Comparison of ENCODE assay signal across 16 cellular contexts in genomic region chr6:36730424-36731380, GRCh38. TPM values are rescaled to one million over a fixed set of nuclear protein-coding genes. Genes with fewer than 3 reads are reported as not detected.
DNase-seq lines count a peak whose midpoint lies in the region; ATAC-seq, FAIRE-seq and TF ChIP-seq lines count a peak whose summit lies in the region.
"Had no signal": no experiment of that assay in that cellular context is flagged by ENCODE, and none has a peak within 500 bp of the region (broad histone marks: within the 10 kb centered on the region; RNA-seq: fewer than 3 reads in every experiment).

No MANE protein-coding gene starts in this region.

- WGBS in K562 (ENCODE audit: insufficient coverage, low coverage, missing lambda C conversion rate), result 5% methylated on average over 15 of the region's 15 CpGs
- WGBS in sigmoid colon, 2 donors, result 91 to 92% methylated on average over 15 of the region's 15 CpGs

- intact Hi-C loops in K562 (cut with micrococcal nuclease) (no loop called here), kidney (cut with DNase I) (no loop called here), sigmoid colon (cut with DNase I) (no loop called here)

- H3K36me3 ChIP-seq in HEK293 (ENCODE audit: control insufficient read depth in 2 of 2, insufficient read depth in 1 of 2, low read length in 2 of 2) (no peaks in the 10 kb centered on the region), K562 (ENCODE audit: control insufficient read depth, insufficient read depth, low read length) (no peaks in the 10 kb centered on the region), kidney (ENCODE audit: control insufficient read depth in 1 of 2, insufficient read depth in 2 of 2, low read length in 2 of 2) (no peaks in the 10 kb centered on the region), sigmoid colon (no peaks in the 10 kb centered on the region)
- H3K36me3 ChIP-seq: SJSA1 had no signal

- TF ChIP-seq EP300 in K562 (IDR thresholded peaks at IDR 0.05; ENCODE audit: low read length), result no peak
- TF ChIP-seq EP300 in sigmoid colon (IDR thresholded peaks at IDR 0.05), result no peak

- no peaks in the 10 kb centered on the region for H3K79me2 ChIP-seq in K562 (ENCODE audit: control insufficient read depth, insufficient read depth, low read length)

- CTCF ChIA-PET in HEK293 (lab: Yijun Ruan, JAX), result interaction anchor here (0.5 to 4.5 kb wide), 9 partner anchors 28 to 634 kb away, joined by 3 to 25 read pairs (median 3); no protein-coding TSS in a partner anchor
- CTCF ChIA-PET in K562 (lab: Yijun Ruan, JAX; ENCODE audit: low intra/inter-chr PET ratio), result no interaction called here

- ATAC-seq in K562 (no peak), HG02970 (IDR thresholded peaks at IDR 0.05; ENCODE audit: low FRiP score, unreplicated experiment) (no peak)

- POLR2A ChIA-PET in HEK293 (lab: Yijun Ruan, JAX), result no interaction called here
- POLR2A ChIA-PET in K562 (lab: Yijun Ruan, JAX), result interaction anchor here (1.0 kb wide), 1 partner anchor 144 kb away, joined by 3 read pairs; the partner anchor contains the start of gene PPIL1

- no peak for FAIRE-seq in K562 (lab: Jason Lieb, UNC)
- no peak for FAIRE-seq in kidney (lab: Jason Lieb, UNC)

- TF ChIP-seq CTCF in HEK293 (tag by site-specific recombination; IDR thresholded peaks at IDR 0.05) (no peak), K562 (IDR thresholded peaks at IDR 0.05 in 2 of 3, conservative IDR thresholded peaks at IDR 0.05 in 1 of 3; ENCODE audit: insufficient read depth in 2 of 3, low read depth in 1 of 3, low read length in 3 of 3) (no peak), kidney (IDR thresholded peaks at IDR 0.05; ENCODE audit: borderline replicate concordance, extremely low read depth, insufficient read depth) (no peak), sigmoid colon (IDR thresholded peaks at IDR 0.05) (no peak)

- no peak overlapping the region for H3K4me3 ChIP-seq in HEK293 (ENCODE audit: low read depth, low read length)
- H3K4me3 ChIP-seq in K562, result no peak overlapping the region
- H3K4me3 ChIP-seq in kidney (ENCODE audit: low read length in 2 of 2), result no peak overlapping the region
- H3K4me3 ChIP-seq in sigmoid colon, result no peak overlapping the region
- H3K4me3 ChIP-seq: PC-9, SJSA1 had no signal

- H3K9me1 ChIP-seq in K562 (ENCODE audit: control insufficient read depth, insufficient read depth, low read length), result no peaks in the 10 kb centered on the region

- peaks cover 55 to 71% of the 10 kb centered on the region in 2 experiments for H3K27me3 ChIP-seq in K562 (ENCODE audit: control insufficient read depth in 2 of 2, insufficient read depth in 2 of 2, low read length in 2 of 2)
- no peaks in the 10 kb centered on the region for H3K27me3 ChIP-seq in sigmoid colon
- H3K27me3 ChIP-seq: SJSA1 had no signal

- H3K9me3 ChIP-seq in HEK293 (ENCODE audit: control insufficient read depth, insufficient read depth, low read depth, low read length), result no peaks in the 10 kb centered on the region
- no peaks in the 10 kb centered on the region for H3K9me3 ChIP-seq in K562 (replicated peaks; ENCODE audit: control insufficient read depth, insufficient read depth, low read depth, low read length)
- H3K9me3 ChIP-seq in kidney (ENCODE audit: control insufficient read depth in 1 of 2, low read length in 2 of 2), result no peaks in the 10 kb centered on the region
- H3K9me3 ChIP-seq in sigmoid colon, result no peaks in the 10 kb centered on the region
- H3K9me3 ChIP-seq: SJSA1 had no signal

- peaks cover 8% of the 10 kb centered on the region; the same call in 1 of the 2 replicates for H4K20me1 ChIP-seq in K562 (replicated peaks; ENCODE audit: control insufficient read depth, insufficient read depth, low read length)

- H3K4me1 ChIP-seq in HEK293 (ENCODE audit: control insufficient read depth, insufficient read depth, low read length) (no peaks in the 10 kb centered on the region), K562 (replicated peaks in 1 of 2; ENCODE audit: control insufficient read depth in 2 of 2, insufficient read depth in 2 of 2, low read length in 2 of 2) (peaks cover 0 to 3% of the 10 kb centered on the region in 2 experiments; a peak in 3 of 5 replicates), kidney (ENCODE audit: control insufficient read depth in 1 of 2, insufficient read depth in 1 of 2, low read depth in 1 of 2, low read length in 2 of 2) (no peaks in the 10 kb centered on the region), sigmoid colon (peaks cover 0 to 16% (median 14%) of the 10 kb centered on the region in 4 donors)

- H3K9ac ChIP-seq in K562 (ENCODE audit: insufficient read depth in 1 of 2, low read depth in 2 of 2, low read length in 2 of 2) (no peak overlapping the region), kidney (ENCODE audit: low read length in 2 of 2) (no peak overlapping the region)

- no peak overlapping the region for H2AFZ ChIP-seq in K562 (ENCODE audit: low read depth, low read length)
- H2AFZ ChIP-seq: PC-9 had no signal

- TF ChIP-seq POLR2A in K562 (conservative IDR thresholded peaks at IDR 0.05) (no peak), sigmoid colon (IDR thresholded peaks at IDR 0.05) (no peak)

- BruUV-seq in K562 (replicated peaks; lab: Mats Ljungman, UMichigan), result no TSS peak

- in situ Hi-C loops in K562 (cut with MboI), result no loop called here

- no peak overlapping the region for H3K4me2 ChIP-seq in K562 (ENCODE audit: insufficient read depth, low read length)
- H3K4me2 ChIP-seq: PC-9 had no signal

- H3K27ac ChIP-seq in HEK293 (ENCODE audit: extremely low read depth, low read depth, low read length), result no peak overlapping the region
- no peak overlapping the region for H3K27ac ChIP-seq in K562 (ENCODE audit: extremely low read depth, low read depth, low read length)
- H3K27ac ChIP-seq in kidney (ENCODE audit: low read depth in 2 of 2, low read length in 2 of 2), result no peak overlapping the region
- H3K27ac ChIP-seq in sigmoid colon, result no peak overlapping the region
- H3K27ac ChIP-seq: PC-9, SJSA1 had no signal

- DNase-seq in K562 (ENCODE audit: extremely low read depth in 1 of 4, low spot score in 3 of 4) (no peak), kidney (peak; percentile 29), sigmoid colon (peak; percentile 40), NAMALWA (ENCODE audit: low spot score) (no peak), NCI-H526 (lab: John Stamatoyannopoulos, UW) (no peak)
- DNase-seq: COR-L47, EL, H9, NCI-H1436, NCI-H2029, NCI-H2171, NCI-H446 treated with DMSO at 0.1 percent for 48 hours, PC-9 had no signal

- TF ChIP-seq RAD21 in K562 (CRISPR knock-in tag; conservative IDR thresholded peaks at IDR 0.05 in 1 of 2, IDR thresholded peaks at IDR 0.05 in 1 of 2), result no peak

RNA-seq across cellular contexts. Expression of gene RAB44, which starts 33.1 kb away (rescaled TPM):
- total RNA-seq in K562 (2011; cell fraction: chromatin; rRNA removed; ENCODE audit: low replicate concordance), result not detected in 2 replicates
- total RNA-seq in K562 (2011; cell fraction: nucleolus; rRNA removed), result 0.17 TPM in 1 of 2 replicates, not detected in the other
- total RNA-seq in K562 (2011; cell fraction: nucleoplasm; rRNA removed), result not detected in 2 replicates
- not detected in 2 replicates for total RNA-seq in K562 (2014; rRNA removed)
- not detected in 2 replicates for total RNA-seq in K562 (2014; rRNA removed; fragmentation: Illumina TruSeq; extraction: Trizol)
- total RNA-seq in K562 (2015; rRNA removed; fragmentation: Illumina TruSeq; extraction: Trizol), result not detected in 2 replicates
- not detected in 2 replicates for total RNA-seq in K562 (2021)
- polyA plus RNA-seq in K562 (2011; rRNA removed), result not detected in 2 replicates
- polyA plus RNA-seq in K562 (2011; cell fraction: cytosol; rRNA removed), result not detected in 2 replicates
- polyA plus RNA-seq in K562 (2011; cell fraction: nucleus; rRNA removed), result not detected in 2 replicates
- polyA plus RNA-seq in K562 (2012), result 0.10 TPM in 1 of 2 replicates, not detected in the other
- polyA plus RNA-seq in K562 (2014; fragmentation: Illumina TruSeq; extraction: Trizol), result not detected in 2 replicates
- not detected for polyA plus RNA-seq in K562 (2014; fragmentation: Nextera tagmentation; extraction: Ambion mirVana)
- not detected in 2 replicates for polyA plus RNA-seq in K562 (2014; rRNA removed)
- not detected in 2 replicates for polyA minus RNA-seq in K562 (2011; rRNA and poly(A)+ RNA removed)
- polyA minus RNA-seq in K562 (2011; cell fraction: cytosol; rRNA and poly(A)+ RNA removed), result not detected in 2 replicates
- not detected in 2 replicates for polyA minus RNA-seq in K562 (2011; cell fraction: nucleus; rRNA and poly(A)+ RNA removed)
- 1.5 TPM for total RNA-seq in kidney
- not detected for polyA plus RNA-seq in kidney (ENCODE audit: insufficient read depth, low read depth, low replicate concordance)
- total RNA-seq in sigmoid colon, result under 1 TPM in 1 of 4 donors, not detected in 3; 0.71 TPM
- polyA plus RNA-seq in sigmoid colon, result under 1 TPM; under 0.01 to 0.23 (median 0.10) TPM
- total RNA-seq: H9, PC-9, SJSA1 had no signal

RNA-seq across cellular contexts. Expression of gene CDKN1A, which starts 52.2 kb away (rescaled TPM):
- total RNA-seq in K562 (2011; cell fraction: chromatin; rRNA removed; ENCODE audit: low replicate concordance), result 2.3 and 8.5 TPM in 2 replicates
- 6.4 and 8.2 TPM in 2 replicates for total RNA-seq in K562 (2011; cell fraction: nucleolus; rRNA removed)
- total RNA-seq in K562 (2011; cell fraction: nucleoplasm; rRNA removed), result 5.9 and 9.0 TPM in 2 replicates
- total RNA-seq in K562 (2014; rRNA removed), result 5.1 and 5.6 TPM in 2 replicates
- total RNA-seq in K562 (2014; rRNA removed; fragmentation: Illumina TruSeq; extraction: Trizol), result 2.5 and 3.3 TPM in 2 replicates
- 2.1 TPM in 2 replicates for total RNA-seq in K562 (2015; rRNA removed; fragmentation: Illumina TruSeq; extraction: Trizol)
- 7.3 and 8.1 TPM in 2 replicates for total RNA-seq in K562 (2021)
- polyA plus RNA-seq in K562 (2011; rRNA removed), result 7.6 and 9.2 TPM in 2 replicates
- polyA plus RNA-seq in K562 (2011; cell fraction: cytosol; rRNA removed), result 10.9 and 18.9 TPM in 2 replicates
- 9.1 and 12.7 TPM in 2 replicates for polyA plus RNA-seq in K562 (2011; cell fraction: nucleus; rRNA removed)
- 8.9 and 18.7 TPM in 2 replicates for polyA plus RNA-seq in K562 (2012)
- polyA plus RNA-seq in K562 (2014; fragmentation: Illumina TruSeq; extraction: Trizol), result 5.8 and 7.7 TPM in 2 replicates
- under 1 TPM; 0.25 to 0.49 TPM for polyA plus RNA-seq in K562 (2014; fragmentation: Nextera tagmentation; extraction: Ambion mirVana)
- 5.9 and 7.0 TPM in 2 replicates for polyA plus RNA-seq in K562 (2014; rRNA removed)
- 2.5 and 3.7 TPM in 2 replicates for polyA minus RNA-seq in K562 (2011; rRNA and poly(A)+ RNA removed)
- polyA minus RNA-seq in K562 (2011; cell fraction: cytosol; rRNA and poly(A)+ RNA removed), result 3.7 and 5.2 TPM in 2 replicates
- polyA minus RNA-seq in K562 (2011; cell fraction: nucleus; rRNA and poly(A)+ RNA removed), result 3.1 and 4.0 TPM in 2 replicates
- total RNA-seq in kidney, result 66.2 TPM
- polyA plus RNA-seq in kidney (ENCODE audit: insufficient read depth, low read depth, low replicate concordance), result 46.4 TPM
- total RNA-seq in sigmoid colon, result 100 to 1,000 TPM in 1 of 4 donors, 10 to 100 TPM in 3; 35.7 to 390 (median 49.7) TPM
- 100 to 1,000 TPM; 255 to 429 (median 404) TPM for polyA plus RNA-seq in sigmoid colon

Comparison
In these comparisons a context has a peak if more than half of its experiments do, and no peak if none do; other contexts are left out.
1. DNase-seq: peak in kidney (single experiment) and sigmoid colon (single experiment); none in K562 (0 of 4), NAMALWA (single experiment) and NCI-H526 (0 of 2).